1 cellular context compared by ENCODE assay signal in the genomic region with DNA sequence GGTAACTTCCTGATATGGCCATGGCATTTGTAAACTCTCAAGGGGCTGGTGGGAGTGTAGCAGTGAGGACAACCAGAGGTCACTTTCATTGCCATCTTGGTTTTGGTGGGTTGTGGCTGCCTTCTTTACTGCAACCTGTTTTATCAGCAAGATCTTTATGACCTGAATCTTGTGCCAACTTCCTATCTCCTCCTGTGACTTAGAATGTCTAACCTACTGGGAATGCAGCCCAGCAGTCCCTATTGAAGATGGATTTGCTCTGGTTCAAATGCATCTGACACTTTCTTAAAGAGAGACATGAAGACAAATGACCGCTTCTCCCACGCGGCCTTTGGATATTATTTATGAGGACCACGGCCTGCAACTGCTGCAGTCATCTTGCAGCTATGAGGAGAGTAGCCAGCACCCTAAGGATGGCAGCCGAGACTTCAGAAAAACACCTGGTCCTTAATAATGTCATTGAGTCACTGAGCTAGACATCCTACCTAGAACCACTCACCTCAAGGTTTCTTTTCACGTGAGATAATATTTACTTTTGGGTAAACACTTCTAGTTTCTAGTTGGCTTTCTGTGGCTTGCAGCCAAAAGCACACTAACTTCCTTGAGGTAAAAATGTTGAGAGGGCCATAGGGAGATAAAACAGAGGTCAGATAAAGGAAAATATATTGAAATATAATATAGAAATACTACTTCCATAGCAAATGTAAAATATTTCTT.
TF ChIP-seq lines count a peak whose summit lies in the region.

No MANE protein-coding gene starts in this region.

TF ChIP-seq in HEK293T, 16 proteins besides CTCF, POLR2A, EP300 and RAD21:
- TF ChIP-seq NFRKB (IDR thresholded peaks at IDR 0.05) = no peak
- TF ChIP-seq SP1 (IDR thresholded peaks at IDR 0.05) = no peak
- TF ChIP-seq L3MBTL2 (conservative IDR thresholded peaks at IDR 0.05) = no peak
- TF ChIP-seq HDGF (IDR thresholded peaks at IDR 0.05; ENCODE audit: borderline replicate concordance) = no peak
- no peak for TF ChIP-seq BHLHE40 (IDR thresholded peaks at IDR 0.05; ENCODE audit: borderline replicate concordance)
- TF ChIP-seq SUZ12 (IDR thresholded peaks at IDR 0.05) = no peak
- TF ChIP-seq PKNOX1 (IDR thresholded peaks at IDR 0.05) = no peak
- no peak for TF ChIP-seq ZNF384 (IDR thresholded peaks at IDR 0.05)
- TF ChIP-seq FOXK2 (IDR thresholded peaks at IDR 0.05) = no peak
- TF ChIP-seq LEF1 (IDR thresholded peaks at IDR 0.05; ENCODE audit: borderline replicate concordance) = no peak
- no peak for TF ChIP-seq ARNT (IDR thresholded peaks at IDR 0.05)
- no peak for TF ChIP-seq FOXA1 (IDR thresholded peaks at IDR 0.05)
- TF ChIP-seq TARDBP (IDR thresholded peaks at IDR 0.05) = no peak
- TF ChIP-seq FOXM1 (IDR thresholded peaks at IDR 0.05; ENCODE audit: borderline replicate concordance) = no peak
- no peak for TF ChIP-seq ELF4 (IDR thresholded peaks at IDR 0.05)
- TF ChIP-seq CTBP1 (IDR thresholded peaks at IDR 0.05; ENCODE audit: borderline replicate concordance) = no peak
